ENCODE assay signal across 1 cellular context in the genomic region with DNA sequence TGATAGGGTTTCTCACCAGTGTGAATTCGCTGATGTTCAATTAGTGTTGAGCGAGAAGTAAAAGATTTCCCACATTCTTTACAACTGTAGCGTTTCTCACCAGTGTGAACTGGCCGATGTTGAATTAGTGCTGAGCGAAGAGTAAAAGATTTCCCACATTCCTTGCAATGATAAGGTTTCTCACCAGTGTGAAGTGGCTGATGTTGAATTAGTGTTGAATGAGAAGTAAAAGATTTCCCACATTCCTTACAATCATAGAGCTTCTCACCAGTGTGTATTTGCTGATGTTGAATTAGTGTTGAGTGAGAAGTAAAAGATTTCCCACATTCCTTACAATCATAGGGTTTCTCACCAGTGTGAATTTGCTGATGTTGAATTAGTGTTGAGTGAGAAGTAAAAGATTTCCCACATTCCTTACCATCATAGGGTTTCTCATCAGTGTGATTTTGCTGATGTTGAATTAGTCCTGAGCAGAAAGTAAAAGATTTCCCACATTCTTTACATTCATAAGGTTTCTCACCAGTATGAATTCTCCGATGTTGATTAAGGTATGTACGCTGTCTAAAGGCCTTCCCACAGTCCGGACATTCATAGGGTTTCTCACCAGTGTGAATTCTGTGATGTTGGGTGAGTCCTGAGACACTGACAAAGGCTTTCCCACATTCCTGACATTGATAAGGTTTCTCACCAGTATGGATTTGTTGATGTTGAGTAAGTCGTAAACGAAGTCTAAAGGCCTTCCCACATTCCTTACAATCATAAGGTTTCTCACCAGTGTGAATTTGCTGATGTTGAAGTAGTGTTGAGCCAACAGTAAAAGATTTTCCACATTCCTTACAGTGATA.
TF ChIP-seq lines count a peak whose summit lies in the region.

No MANE protein-coding gene starts in this region.

TF ChIP-seq in GM23338, 12 proteins besides CTCF, POLR2A, EP300 and RAD21 (continued from another document):
- TF ChIP-seq ETS1 (IDR thresholded peaks at IDR 0.05) (no peak), JUNB (IDR thresholded peaks at IDR 0.05; ENCODE audit: unreplicated experiment) (no peak), ZNF114 (CRISPR knock-in tag; IDR thresholded peaks at IDR 0.05) (no peak), POLR2AphosphoS5 (IDR thresholded peaks at IDR 0.05; ENCODE audit: low read depth) (no peak), STAT1 (IDR thresholded peaks at IDR 0.05; ENCODE audit: unreplicated experiment) (no peak), EZH2phosphoT487 (IDR thresholded peaks at IDR 0.05; ENCODE audit: unreplicated experiment) (no peak), REST (IDR thresholded peaks at IDR 0.05; ENCODE audit: unreplicated experiment) (no peak), CREB1 (CRISPR knock-in tag; IDR thresholded peaks at IDR 0.05; ENCODE audit: low read depth) (no peak), EZH2 (IDR thresholded peaks at IDR 0.05; ENCODE audit: low read depth, unreplicated experiment) (no peak)
- TF ChIP-seq, protein P1, sequence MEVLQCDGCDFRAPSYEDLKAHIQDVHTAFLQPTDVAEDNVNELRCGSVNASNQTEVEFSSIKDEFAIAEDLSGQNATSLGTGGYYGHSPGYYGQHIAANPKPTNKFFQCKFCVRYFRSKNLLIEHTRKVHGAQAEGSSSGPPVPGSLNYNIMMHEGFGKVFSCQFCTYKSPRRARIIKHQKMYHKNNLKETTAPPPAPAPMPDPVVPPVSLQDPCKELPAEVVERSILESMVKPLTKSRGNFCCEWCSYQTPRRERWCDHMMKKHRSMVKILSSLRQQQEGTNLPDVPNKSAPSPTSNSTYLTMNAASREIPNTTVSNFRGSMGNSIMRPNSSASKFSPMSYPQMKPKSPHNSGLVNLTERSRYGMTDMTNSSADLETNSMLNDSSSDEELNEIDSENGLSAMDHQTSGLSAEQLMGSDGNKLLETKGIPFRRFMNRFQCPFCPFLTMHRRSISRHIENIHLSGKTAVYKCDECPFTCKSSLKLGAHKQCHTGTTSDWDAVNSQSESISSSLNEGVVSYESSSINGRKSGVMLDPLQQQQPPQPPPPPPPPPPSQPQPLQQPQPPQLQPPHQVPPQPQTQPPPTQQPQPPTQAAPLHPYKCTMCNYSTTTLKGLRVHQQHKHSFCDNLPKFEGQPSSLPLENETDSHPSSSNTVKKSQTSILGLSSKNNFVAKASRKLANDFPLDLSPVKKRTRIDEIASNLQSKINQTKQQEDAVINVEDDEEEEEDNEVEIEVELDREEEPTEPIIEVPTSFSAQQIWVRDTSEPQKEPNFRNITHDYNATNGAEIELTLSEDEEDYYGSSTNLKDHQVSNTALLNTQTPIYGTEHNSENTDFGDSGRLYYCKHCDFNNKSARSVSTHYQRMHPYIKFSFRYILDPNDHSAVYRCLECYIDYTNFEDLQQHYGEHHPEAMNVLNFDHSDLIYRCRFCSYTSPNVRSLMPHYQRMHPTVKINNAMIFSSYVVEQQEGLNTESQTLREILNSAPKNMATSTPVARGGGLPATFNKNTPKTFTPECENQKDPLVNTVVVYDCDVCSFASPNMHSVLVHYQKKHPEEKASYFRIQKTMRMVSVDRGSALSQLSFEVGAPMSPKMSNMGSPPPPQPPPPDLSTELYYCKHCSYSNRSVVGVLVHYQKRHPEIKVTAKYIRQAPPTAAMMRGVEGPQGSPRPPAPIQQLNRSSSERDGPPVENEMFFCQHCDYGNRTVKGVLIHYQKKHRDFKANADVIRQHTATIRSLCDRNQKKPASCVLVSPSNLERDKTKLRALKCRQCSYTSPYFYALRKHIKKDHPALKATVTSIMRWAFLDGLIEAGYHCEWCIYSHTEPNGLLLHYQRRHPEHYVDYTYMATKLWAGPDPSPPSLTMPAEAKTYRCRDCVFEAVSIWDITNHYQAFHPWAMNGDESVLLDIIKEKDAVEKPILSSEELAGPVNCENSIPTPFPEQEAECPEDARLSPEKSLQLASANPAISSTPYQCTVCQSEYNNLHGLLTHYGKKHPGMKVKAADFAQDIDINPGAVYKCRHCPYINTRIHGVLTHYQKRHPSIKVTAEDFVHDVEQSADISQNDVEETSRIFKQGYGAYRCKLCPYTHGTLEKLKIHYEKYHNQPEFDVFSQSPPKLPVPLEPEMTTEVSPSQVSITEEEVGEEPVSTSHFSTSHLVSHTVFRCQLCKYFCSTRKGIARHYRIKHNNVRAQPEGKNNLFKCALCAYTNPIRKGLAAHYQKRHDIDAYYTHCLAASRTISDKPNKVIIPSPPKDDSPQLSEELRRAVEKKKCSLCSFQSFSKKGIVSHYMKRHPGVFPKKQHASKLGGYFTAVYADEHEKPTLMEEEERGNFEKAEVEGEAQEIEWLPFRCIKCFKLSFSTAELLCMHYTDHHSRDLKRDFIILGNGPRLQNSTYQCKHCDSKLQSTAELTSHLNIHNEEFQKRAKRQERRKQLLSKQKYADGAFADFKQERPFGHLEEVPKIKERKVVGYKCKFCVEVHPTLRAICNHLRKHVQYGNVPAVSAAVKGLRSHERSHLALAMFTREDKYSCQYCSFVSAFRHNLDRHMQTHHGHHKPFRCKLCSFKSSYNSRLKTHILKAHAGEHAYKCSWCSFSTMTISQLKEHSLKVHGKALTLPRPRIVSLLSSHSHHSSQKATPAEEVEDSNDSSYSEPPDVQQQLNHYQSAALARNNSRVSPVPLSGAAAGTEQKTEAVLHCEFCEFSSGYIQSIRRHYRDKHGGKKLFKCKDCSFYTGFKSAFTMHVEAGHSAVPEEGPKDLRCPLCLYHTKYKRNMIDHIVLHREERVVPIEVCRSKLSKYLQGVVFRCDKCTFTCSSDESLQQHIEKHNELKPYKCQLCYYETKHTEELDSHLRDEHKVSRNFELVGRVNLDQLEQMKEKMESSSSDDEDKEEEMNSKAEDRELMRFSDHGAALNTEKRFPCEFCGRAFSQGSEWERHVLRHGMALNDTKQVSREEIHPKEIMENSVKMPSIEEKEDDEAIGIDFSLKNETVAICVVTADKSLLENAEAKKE (CRISPR knock-in tag; IDR thresholded peaks at IDR 0.05), result no peak
